Comparison of ENCODE assay signal across 10 cellular contexts in the genomic region with DNA sequence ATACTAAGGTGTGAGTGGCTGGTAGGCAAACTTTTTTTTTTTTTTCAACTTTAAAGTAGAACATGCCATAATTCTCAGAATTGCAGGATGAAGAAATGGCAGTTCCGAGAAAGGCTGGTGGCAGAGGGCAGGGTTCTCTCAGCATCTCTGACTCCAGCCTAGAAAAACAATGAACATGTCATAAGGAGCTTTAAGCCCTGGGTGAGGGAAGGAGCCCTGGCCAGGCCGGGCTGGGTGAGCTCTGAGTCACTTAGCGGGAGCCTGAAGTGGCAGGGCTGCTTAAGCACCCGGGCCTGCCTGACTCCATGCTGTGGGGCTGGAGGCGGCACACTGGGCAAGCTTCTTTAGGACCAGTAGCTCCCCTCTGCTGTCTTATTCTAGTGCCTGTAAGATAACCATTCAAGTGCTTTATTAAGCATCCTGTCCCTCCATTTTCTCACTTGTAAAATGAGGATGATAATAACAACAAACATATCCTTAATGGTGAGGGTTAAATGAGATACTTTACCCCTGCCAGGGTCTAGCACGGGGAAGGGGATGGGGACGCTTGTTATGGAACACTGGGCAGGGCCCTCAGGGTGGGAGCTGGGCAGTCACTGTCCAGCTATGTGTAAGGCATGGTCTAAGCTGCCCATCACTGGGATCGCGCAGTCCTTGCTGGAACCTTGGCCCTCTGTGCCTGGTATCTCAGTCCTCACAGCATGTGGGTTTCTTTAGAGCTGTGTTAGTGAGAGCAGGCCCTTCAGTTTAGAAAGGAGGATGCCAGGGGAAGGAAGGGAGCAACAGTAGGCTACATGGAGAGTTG. TPM values are rescaled to one million over a fixed set of nuclear protein-coding genes. Genes with fewer than 3 reads are reported as not detected.
DNase-seq lines count a peak whose midpoint lies in the region; ATAC-seq, FAIRE-seq and TF ChIP-seq lines count a peak whose summit lies in the region.
"Had no signal": no experiment of that assay in that cellular context is flagged by ENCODE, and none has a peak within 500 bp of the region (broad histone marks: within the 10 kb centered on the region; RNA-seq: fewer than 3 reads in every experiment).

No MANE protein-coding gene starts in this region.

- no peak overlapping the region for H3K27ac Mint-ChIP-seq in activated naive CD8-positive, alpha-beta T cell treated with anti-CD3 and anti-CD28 coated beads for 36 hours

- H3K27me3 ChIP-seq in left lung: no peaks in the 10 kb centered on the region

- no peaks in the 10 kb centered on the region for H3K27me3 Mint-ChIP-seq in activated naive CD8-positive, alpha-beta T cell treated with anti-CD3 and anti-CD28 coated beads for 36 hours

- no peaks in the 10 kb centered on the region for H3K9me3 ChIP-seq in left lung

- no peak for TF ChIP-seq CTCF in left lung (IDR thresholded peaks at IDR 0.05)

- no peaks in the 10 kb centered on the region for H3K9me3 Mint-ChIP-seq in activated naive CD8-positive, alpha-beta T cell treated with anti-CD3 and anti-CD28 coated beads for 36 hours

- H3K4me1 Mint-ChIP-seq in activated naive CD8-positive, alpha-beta T cell treated with anti-CD3 and anti-CD28 coated beads for 36 hours: peaks cover 5% of the 10 kb centered on the region

- H3K4me1 ChIP-seq in left lung: peaks cover 9 to 55% of the 10 kb centered on the region in 2 donors

- no peak for FAIRE-seq in GM12892 (lab: Jason Lieb, UNC)

- DNase-seq in AG20443 (ENCODE audit: low spot score) (peak; percentile 88), LoVo (ENCODE audit: low spot score) (peak; percentile 8), left lung (peak; percentile 72 to 89), NCI-H1092 treated with DMSO at 0.1 percent for 48 hours (lab: John Stamatoyannopoulos, UW) (no peak), GOT3 (lab: John Stamatoyannopoulos, UW) (no peak), GM12892 (ENCODE audit: insufficient read length) (no peak)
- peak; percentile 43 for DNase-seq in activated naive CD8-positive, alpha-beta T cell treated with anti-CD3 and anti-CD28 coated beads for 36 hours
- no peak for DNase-seq in stimulated activated CD4-positive, alpha-beta T cell treated with anti-CD3 and anti-CD28 coated beads, Interleukin-2, amount 100 ng/mL, for 24 hours
- DNase-seq: activated CD8-positive, alpha-beta memory T cell treated with anti-CD3 and anti-CD28 coated beads for 24 hours; NCI-H146 had no signal

- no peak overlapping the region for H3K4me3 Mint-ChIP-seq in activated naive CD8-positive, alpha-beta T cell treated with anti-CD3 and anti-CD28 coated beads for 36 hours

- peaks cover 0 to 28% of the 10 kb centered on the region in 2 donors for H3K36me3 ChIP-seq in left lung

- intact Hi-C loops in left lung (cut with DNase I): no loop called here

- no peaks in the 10 kb centered on the region for H3K36me3 Mint-ChIP-seq in activated naive CD8-positive, alpha-beta T cell treated with anti-CD3 and anti-CD28 coated beads for 36 hours

- H3K27ac ChIP-seq in left lung: peak overlapping the region in 1 of 2 donors; percentile 41

- peak; percentile 95 for ATAC-seq in left lung

- no peak for TF ChIP-seq POLR2A in GM12892 (IDR thresholded peaks at IDR 0.05; ENCODE audit: low read depth, low read length)

- no peak overlapping the region for H3K4me3 ChIP-seq in left lung

RNA-seq across cellular contexts. Expression of gene SMAD6, which starts 18.4 kb away (rescaled TPM):
- under 1 TPM; 0.04 to 0.10 TPM for total RNA-seq in activated naive CD8-positive, alpha-beta T cell treated with anti-CD3 and anti-CD28 coated beads for 36 hours
- total RNA-seq in left lung: 100 to 1,000 TPM in 1 of 2 donors, 10 to 100 TPM in 1; 84.9 to 110 TPM
- polyA plus RNA-seq in GM12892 (2012; ENCODE audit: missing spikeins): not detected

Comparison
In these comparisons a context has a peak if more than half of its experiments do, and no peak if none do; other contexts are left out.
1. DNase-seq: peak in AG20443 (single experiment), LoVo (single experiment), activated naive CD8-positive, alpha-beta T cell treated with anti-CD3 and anti-CD28 coated beads for 36 hours (single experiment) and left lung (2 of 2); none in NCI-H1092 treated with DMSO at 0.1 percent for 48 hours (single experiment), GOT3 (single experiment), GM12892 (single experiment) and stimulated activated CD4-positive, alpha-beta T cell treated with anti-CD3 and anti-CD28 coated beads, Interleukin-2, amount 100 ng/mL, for 24 hours (0 of 2).
2. RNA of gene SMAD6, which starts 18.4 kb away (total RNA-seq): 84.9 to 110 TPM in left lung; 0.04 to 0.10 TPM in activated naive CD8-positive, alpha-beta T cell treated with anti-CD3 and anti-CD28 coated beads for 36 hours; every median in the first group is over 10 times any median in the second.